7 cellular contexts compared by ENCODE assay signal in the genomic region with DNA sequence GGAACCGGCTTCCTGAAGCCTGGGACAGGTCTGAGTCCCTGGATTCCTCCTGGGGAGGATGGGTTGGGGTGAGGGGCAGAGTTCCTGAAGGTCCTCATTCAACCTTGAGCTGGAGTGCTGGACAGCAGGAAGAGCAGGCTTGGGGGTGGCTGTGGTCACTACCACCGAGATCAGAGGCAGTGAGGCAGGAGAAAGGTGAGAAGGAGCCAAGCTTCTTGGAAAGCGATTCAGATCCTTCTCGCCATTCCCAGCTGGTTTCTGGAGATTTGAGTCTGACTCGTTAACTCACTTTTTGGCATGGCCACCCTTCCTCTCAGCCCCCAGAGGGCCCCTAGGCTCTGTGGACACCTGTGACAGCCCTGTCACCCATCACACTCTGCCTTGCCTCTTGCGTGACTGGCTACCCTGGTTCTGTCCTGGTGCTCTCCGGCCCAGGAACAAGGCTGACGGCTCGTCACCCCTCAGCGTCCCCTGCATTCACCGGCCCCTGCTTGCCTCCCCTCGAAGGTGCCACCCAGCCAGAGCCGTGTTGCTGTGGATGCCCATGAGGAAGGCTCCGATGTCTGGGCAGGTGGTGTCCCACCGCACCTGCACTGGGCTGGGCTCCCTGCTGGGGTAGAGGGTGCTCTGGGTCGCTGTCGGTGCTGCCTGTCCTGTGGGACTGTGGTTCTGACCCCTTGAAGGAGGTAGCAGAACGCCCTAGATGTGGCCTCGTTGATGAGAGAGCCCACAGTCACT. TPM values are rescaled to one million over a fixed set of nuclear protein-coding genes. Genes with fewer than 3 reads are reported as not detected.
A peak's percentile ranks its signal among the peaks of the same experiment; 100 is the strongest.
DNase-seq lines count a peak whose midpoint lies in the region; ATAC-seq and TF ChIP-seq lines count a peak whose summit lies in the region.

No MANE protein-coding gene starts in this region.

- H3K9me3 ChIP-seq in OCI-LY3 (ENCODE audit: insufficient read depth, low read length) (no peaks in the 10 kb centered on the region), muscle layer of colon (ENCODE audit: low read length) (no peaks in the 10 kb centered on the region), upper lobe of right lung (no peaks in the 10 kb centered on the region)

- ATAC-seq in upper lobe of right lung: no peak
- no peak for ATAC-seq in HG03469 (IDR thresholded peaks at IDR 0.05; ENCODE audit: unreplicated experiment)
- no peak for ATAC-seq in GM21723 (IDR thresholded peaks at IDR 0.05; ENCODE audit: unreplicated experiment)

- no peaks in the 10 kb centered on the region for H4K20me1 ChIP-seq in OCI-LY3 (ENCODE audit: insufficient read depth, low read length)

- TF ChIP-seq CTCF in OCI-LY3 (IDR thresholded peaks at IDR 0.05; ENCODE audit: low read depth, low read length): no peak
- TF ChIP-seq CTCF in upper lobe of right lung (IDR thresholded peaks at IDR 0.05): no peak

- no peaks in the 10 kb centered on the region for H3K36me3 ChIP-seq in OCI-LY3 (replicated peaks; ENCODE audit: low read depth, low read length)
- H3K36me3 ChIP-seq in muscle layer of colon (ENCODE audit: insufficient read depth, low read length): no peaks in the 10 kb centered on the region
- H3K36me3 ChIP-seq in upper lobe of right lung: no peaks in the 10 kb centered on the region

- peak overlapping the region; percentile 11; the same call in 1 of the 2 replicates for H3K4me2 ChIP-seq in OCI-LY3 (ENCODE audit: low read length)

- H3K4me3 ChIP-seq in OCI-LY3 (ENCODE audit: low read length) (no peak overlapping the region), muscle layer of colon (ENCODE audit: low read depth in 1 of 2, low read length in 2 of 2) (peak overlapping the region; percentile 12 to 52), upper lobe of right lung (no peak overlapping the region)

- H2AFZ ChIP-seq in OCI-LY3 (ENCODE audit: low read depth, low read length): peak overlapping the region; percentile 65; the same call in 1 of the 2 replicates

- DNase-seq in dermis blood vessel endothelial cell (peak; percentile 32), upper lobe of right lung (no peak), NCI-H1092 treated with DMSO at 0.1 percent for 48 hours (lab: John Stamatoyannopoulos, UW) (no peak)

- no peaks in the 10 kb centered on the region for H3K79me2 ChIP-seq in OCI-LY3 (ENCODE audit: low read length)

- H3K9ac ChIP-seq in OCI-LY3 (ENCODE audit: low read length): no peak overlapping the region
- H3K9ac ChIP-seq in muscle layer of colon (ENCODE audit: low read length): peak overlapping the region; percentile 87

- H3K4me1 ChIP-seq in OCI-LY3 (ENCODE audit: low read length): peaks cover 9% of the 10 kb centered on the region
- peaks cover 32% of the 10 kb centered on the region for H3K4me1 ChIP-seq in muscle layer of colon (ENCODE audit: insufficient read depth, low read length)
- H3K4me1 ChIP-seq in upper lobe of right lung: peaks cover 20% of the 10 kb centered on the region

- intact Hi-C loops in upper lobe of right lung (cut with DNase I): no loop called here

- H3K27ac ChIP-seq in OCI-LY3 (ENCODE audit: low read length) (no peak overlapping the region), muscle layer of colon (ENCODE audit: low read depth, low read length) (peak overlapping the region; percentile 84), upper lobe of right lung (peak overlapping the region; percentile 76)

- peaks cover 4% of the 10 kb centered on the region; the same call in 1 of the 2 replicates for H3K27me3 ChIP-seq in OCI-LY3 (ENCODE audit: low read depth, low read length)
- no peaks in the 10 kb centered on the region for H3K27me3 ChIP-seq in muscle layer of colon (ENCODE audit: control insufficient read depth in 1 of 2, insufficient read depth in 2 of 2, low read length in 2 of 2)
- H3K27me3 ChIP-seq in upper lobe of right lung: no peaks in the 10 kb centered on the region

RNA-seq across cellular contexts. Expression of a gene that starts 9.7 kb away (rescaled TPM):
- 57.9 and 95.3 TPM in 2 replicates for total RNA-seq in dermis blood vessel endothelial cell
- 318 TPM for total RNA-seq in upper lobe of right lung

RNA-seq across cellular contexts. Expression of a gene that starts 31.8 kb away (rescaled TPM):
- total RNA-seq in dermis blood vessel endothelial cell: 1.5 and 5.1 TPM in 2 replicates
- total RNA-seq in upper lobe of right lung: 4.2 TPM

RNA-seq across cellular contexts. Expression of a gene that starts 44.9 kb away (rescaled TPM):
- total RNA-seq in dermis blood vessel endothelial cell: 3.5 and 7.5 TPM in 2 replicates
- total RNA-seq in upper lobe of right lung: 405 TPM

Comparison
In these comparisons a context has a peak if more than half of its experiments do, and no peak if none do; other contexts are left out.
1. H3K4me3 ChIP-seq: peak in muscle layer of colon (2 of 2); none in OCI-LY3 (single experiment) and upper lobe of right lung (single experiment).
2. RNA of a gene that starts 44.9 kb away (total RNA-seq): 405 TPM in upper lobe of right lung (single experiment); 3.5 to 7.5 TPM in dermis blood vessel endothelial cell; every median in the first group is over 10 times any median in the second.